13 cellular contexts compared by ENCODE assay signal in genomic region chr4:121668368-121669162, GRCh38. TPM values are rescaled to one million over a fixed set of nuclear protein-coding genes. Genes with fewer than 3 reads are reported as not detected.
DNase-seq lines count a peak whose midpoint lies in the region; ATAC-seq and TF ChIP-seq lines count a peak whose summit lies in the region.
"Had no signal": no experiment of that assay in that cellular context is flagged by ENCODE, and none has a peak within 500 bp of the region (broad histone marks: within the 10 kb centered on the region; RNA-seq: fewer than 3 reads in every experiment).

No MANE protein-coding gene starts in this region.

- H3K27me3 ChIP-seq in mammary epithelial cell (ENCODE audit: insufficient read depth, low read length) = no peaks in the 10 kb centered on the region
- H3K27me3 ChIP-seq: hepatocyte had no signal

- H3K4me1 ChIP-seq in mammary epithelial cell (ENCODE audit: insufficient read depth, low read length) = peaks cover 9% of the 10 kb centered on the region

- DNase-seq in AG08395 (ENCODE audit: low spot score) (peak; percentile 90), HS-5 (ENCODE audit: low read depth) (peak; percentile 96), mammary epithelial cell (peak; percentile 86), myocyte (ENCODE audit: low read depth) (peak; percentile 86), HuH-7.5 (ENCODE audit: low spot score) (no peak), OCI-M2 (lab: John Stamatoyannopoulos, UW; ENCODE audit: unreplicated experiment) (no peak), NCI-H2107 treated with DMSO at 0.1 percent for 48 hours (lab: John Stamatoyannopoulos, UW; ENCODE audit: unreplicated experiment) (no peak)
- DNase-seq: activated CD8-positive, alpha-beta memory T cell treated with anti-CD3 and anti-CD28 coated beads, Interleukin-2, amount 50 U/mL, for 48 hours; CD8-positive, alpha-beta memory T cell; NCI-H1092; stimulated activated CD4-positive, alpha-beta T cell treated with anti-CD3 and anti-CD28 coated beads, Interleukin-12 subunit alpha, Interleukin-12 subunit beta, amount 100 ng/mL, for 4 hours had no signal

- no peak overlapping the region for H3K4me2 ChIP-seq in mammary epithelial cell (ENCODE audit: insufficient read depth, low read depth, low read length)
- H3K4me2 ChIP-seq: hepatocyte had no signal

- H4K20me1 ChIP-seq in mammary epithelial cell (ENCODE audit: insufficient read depth, low read length) = no peaks in the 10 kb centered on the region

- no TSS peak for BruUV-seq in mammary epithelial cell (replicated peaks; lab: Mats Ljungman, UMichigan)

- H3K4me3 ChIP-seq in mammary epithelial cell (replicated peaks in 1 of 3; ENCODE audit: insufficient read depth in 1 of 3, low read depth in 2 of 3, low read length in 3 of 3) = no peak overlapping the region
- H3K4me3 ChIP-seq: hepatocyte had no signal

- intact Hi-C loops in mammary epithelial cell (cut with micrococcal nuclease) = no loop called here

- H2AFZ ChIP-seq in mammary epithelial cell (ENCODE audit: low read depth, low read length) = no peak overlapping the region
- H2AFZ ChIP-seq: hepatocyte had no signal

- H3K36me3 ChIP-seq in mammary epithelial cell (ENCODE audit: insufficient read depth, low read length) = peaks cover 49% of the 10 kb centered on the region

- CTCF ChIA-PET in mammary epithelial cell (lab: Charles Lee; ENCODE audit: low non-redundant PET) = no interaction called here

- TF ChIP-seq CTCF in mammary epithelial cell (conservative IDR thresholded peaks at IDR 0.05 in 1 of 2, IDR thresholded peaks at IDR 0.05 in 1 of 2; ENCODE audit: extremely low read depth in 1 of 2, insufficient read depth in 1 of 2, low read depth in 1 of 2, low read length in 2 of 2) = no peak

- H3K9me3 ChIP-seq in mammary epithelial cell (replicated peaks; ENCODE audit: insufficient read depth, low read length) = no peaks in the 10 kb centered on the region

- in situ Hi-C loops in mammary epithelial cell (cut with MboI; ENCODE audit: low sequenced_read_pairs in 2 of 2) = loop anchor here (10.0 to 25.0 kb wide), 3 partner anchors 204 to 481 kb away; no protein-coding TSS in a partner anchor

- H3K27ac ChIP-seq in mammary epithelial cell (ENCODE audit: insufficient read depth, low read depth, low read length) = peak overlapping the region; percentile 55
- H3K27ac ChIP-seq: hepatocyte had no signal

- peaks cover 16% of the 10 kb centered on the region for H3K79me2 ChIP-seq in mammary epithelial cell (ENCODE audit: insufficient read depth, low read length)

- ATAC-seq in HG02870 (IDR thresholded peaks at IDR 0.05; ENCODE audit: unreplicated experiment) = no peak

- whole genome bisulfite sequencing in mammary epithelial cell (ENCODE audit: low coverage, missing lambda C conversion rate) = 100% methylated on average over 2 of the region's 4 CpGs

- dilution Hi-C loops in mammary epithelial cell (cut with HindIII; ENCODE audit: low sequenced_read_pairs) = no loop called here

- no peak overlapping the region for H3K9ac ChIP-seq in mammary epithelial cell (ENCODE audit: insufficient read depth, low read length)

RNA-seq across cellular contexts. Expression of gene ANXA5, which starts 28.2 kb away (rescaled TPM):
- total RNA-seq in mammary epithelial cell = 100 to 1,000 TPM; 335 to 396 TPM
- polyA plus RNA-seq in mammary epithelial cell = 394 TPM
- polyA minus RNA-seq in mammary epithelial cell = 313 TPM
- total RNA-seq in myocyte = 444 and 546 TPM in 2 replicates
- 998 TPM for polyA plus RNA-seq in myocyte (2012)

Comparison
In these comparisons a context has a peak if more than half of its experiments do, and no peak if none do; other contexts are left out.
1. DNase-seq: peak in AG08395 (single experiment), HS-5 (single experiment), mammary epithelial cell (single experiment) and myocyte (single experiment); none in HuH-7.5 (single experiment), OCI-M2 (single experiment) and NCI-H2107 treated with DMSO at 0.1 percent for 48 hours (single experiment).